Comparison of ENCODE assay signal across 6 cellular contexts in genomic region chr2:200863655-200864205, GRCh38. TPM values are rescaled to one million over a fixed set of nuclear protein-coding genes. Genes with fewer than 3 reads are reported as not detected.
DNase-seq lines count a peak whose midpoint lies in the region; ATAC-seq, FAIRE-seq and TF ChIP-seq lines count a peak whose summit lies in the region.

No MANE protein-coding gene starts in this region.

- H3K27ac ChIP-seq in K562 (ENCODE audit: extremely low read depth, low read depth, low read length), result peak overlapping the region; percentile 98

- in situ Hi-C loops in K562 (cut with MboI), result no loop called here

- peak overlapping the region; percentile 52 for H2AFZ ChIP-seq in K562 (ENCODE audit: low read depth, low read length)

- 0% methylated on average over 22 of the region's 30 CpGs for WGBS in K562 (ENCODE audit: insufficient coverage, low coverage, missing lambda C conversion rate)

- peak overlapping the region; percentile 90 to 100 (median 99) for H3K27ac Mint-ChIP-seq in naive thymus-derived CD8-positive, alpha-beta T cell

- H3K4me1 ChIP-seq in K562 (replicated peaks in 1 of 2; ENCODE audit: control insufficient read depth in 2 of 2, insufficient read depth in 2 of 2, low read length in 2 of 2), result peaks cover 9% of the 10 kb centered on the region in 2 experiments; a peak in 4 of 5 replicates

- POLR2A ChIA-PET in K562 (lab: Yijun Ruan, JAX), result interaction anchor here (0.6 to 2.6 kb wide), 22 partner anchors 8 to 1089 kb away, joined by 3 to 28 read pairs (median 4); partner anchors contain the start of genes NIF3L1, PPIL3 and SGO2
- POLR2A ChIA-PET in naive thymus-derived CD8-positive, alpha-beta T cell (lab: Charles Lee), result interaction anchor here (0.6 to 3.6 kb wide), 49 partner anchors 9 to 1403 kb away, joined by 3 to 140 read pairs (median 6); partner anchors contain the start of genes ALS2, BZW1, CASP8 and CFLAR

- no peaks in the 10 kb centered on the region for H3K27me3 Mint-ChIP-seq in naive thymus-derived CD8-positive, alpha-beta T cell

- no peak for TF ChIP-seq RAD21 in K562 (CRISPR knock-in tag; conservative IDR thresholded peaks at IDR 0.05 in 1 of 2, IDR thresholded peaks at IDR 0.05 in 1 of 2)

- H3K27me3 ChIP-seq in K562 (ENCODE audit: control insufficient read depth in 2 of 2, insufficient read depth in 2 of 2, low read length in 2 of 2), result no peaks in the 10 kb centered on the region

- TF ChIP-seq POLR2A in K562 (conservative IDR thresholded peaks at IDR 0.05), result no peak

- peaks cover 25 to 48% (median 43%) of the 10 kb centered on the region in 3 donors for H3K36me3 Mint-ChIP-seq in naive thymus-derived CD8-positive, alpha-beta T cell

- no peaks in the 10 kb centered on the region for H3K9me1 ChIP-seq in K562 (ENCODE audit: control insufficient read depth, insufficient read depth, low read length)

- peaks cover 58% of the 10 kb centered on the region for H3K79me2 ChIP-seq in K562 (ENCODE audit: control insufficient read depth, insufficient read depth, low read length)

- ATAC-seq in GM18511 (IDR thresholded peaks at IDR 0.05; ENCODE audit: unreplicated experiment) (peak; percentile 23), HG03439 (IDR thresholded peaks at IDR 0.05; ENCODE audit: unreplicated experiment) (peak; percentile 3), K562 (peak; percentile 22)
- ATAC-seq in naive thymus-derived CD8-positive, alpha-beta T cell, result peak; percentile 2 to 16

- H3K9me3 Mint-ChIP-seq in naive thymus-derived CD8-positive, alpha-beta T cell, result peaks cover 0 to 3% (median 0%) of the 10 kb centered on the region in 9 donors

- no peak for FAIRE-seq in K562 (lab: Jason Lieb, UNC)
- FAIRE-seq in D721Med (lab: Jason Lieb, UNC), result no peak

- no peak for DNase-seq in K562 (ENCODE audit: extremely low read depth in 1 of 4, low spot score in 3 of 4)
- DNase-seq in naive thymus-derived CD8-positive, alpha-beta T cell, result peak in 3 of 10 donors; percentile 30 to 66 (median 43)
- DNase-seq in D721Med (ENCODE audit: insufficient read length, low spot score), result no peak
- no peak for DNase-seq in retina

- BruUV-seq in K562 (replicated peaks; lab: Mats Ljungman, UMichigan), result no TSS peak

- H3K4me2 ChIP-seq in K562 (ENCODE audit: insufficient read depth, low read length), result peak overlapping the region; percentile 80

- H3K9ac ChIP-seq in K562 (ENCODE audit: insufficient read depth in 1 of 2, low read depth in 2 of 2, low read length in 2 of 2), result peak overlapping the region; percentile 92 to 97

- H4K20me1 ChIP-seq in K562 (replicated peaks; ENCODE audit: control insufficient read depth, insufficient read depth, low read length), result peaks cover 10% of the 10 kb centered on the region

- H3K9me3 ChIP-seq in K562 (replicated peaks; ENCODE audit: control insufficient read depth, insufficient read depth, low read depth, low read length), result no peaks in the 10 kb centered on the region

- intact Hi-C loops in K562 (cut with micrococcal nuclease), result loop anchor here (2.0 to 5.0 kb wide), 2 partner anchors 25 to 51 kb away; partner anchors contain the start of genes BZW1, NIF3L1 and PPIL3

- peaks cover 39% of the 10 kb centered on the region for H3K36me3 ChIP-seq in K562 (ENCODE audit: control insufficient read depth, insufficient read depth, low read length)

- no peak for TF ChIP-seq EP300 in K562 (IDR thresholded peaks at IDR 0.05; ENCODE audit: low read length)

- peak overlapping the region; percentile 85 to 100 (median 95) for H3K4me3 Mint-ChIP-seq in naive thymus-derived CD8-positive, alpha-beta T cell

- peaks cover 23 to 55% (median 49%) of the 10 kb centered on the region in 4 donors for H3K4me1 Mint-ChIP-seq in naive thymus-derived CD8-positive, alpha-beta T cell

- no peak for TF ChIP-seq CTCF in K562 (IDR thresholded peaks at IDR 0.05 in 2 of 3, conservative IDR thresholded peaks at IDR 0.05 in 1 of 3; ENCODE audit: insufficient read depth in 2 of 3, low read depth in 1 of 3, low read length in 3 of 3)
- no peak for TF ChIP-seq CTCF in D721Med (IDR thresholded peaks at IDR 0.05; ENCODE audit: insufficient read depth, missing control alignments)

- H3K4me3 ChIP-seq in K562, result peak overlapping the region; percentile 73

- CTCF ChIA-PET in K562 (lab: Yijun Ruan, JAX; ENCODE audit: low intra/inter-chr PET ratio), result no interaction called here

RNA-seq across cellular contexts. Expression of gene CLK1, which starts 0.7 kb away (rescaled TPM):
- 144 and 391 TPM in 2 replicates for total RNA-seq in K562 (2011; cell fraction: chromatin; rRNA removed; ENCODE audit: low replicate concordance)
- 62.0 and 72.6 TPM in 2 replicates for total RNA-seq in K562 (2011; cell fraction: nucleolus; rRNA removed)
- total RNA-seq in K562 (2011; cell fraction: nucleoplasm; rRNA removed), result 115 and 119 TPM in 2 replicates
- 23.0 and 29.3 TPM in 2 replicates for total RNA-seq in K562 (2014; rRNA removed)
- total RNA-seq in K562 (2014; rRNA removed; fragmentation: Illumina TruSeq; extraction: Trizol), result 47.0 and 58.5 TPM in 2 replicates
- total RNA-seq in K562 (2015; rRNA removed; fragmentation: Illumina TruSeq; extraction: Trizol), result 42.5 and 45.4 TPM in 2 replicates
- total RNA-seq in K562 (2021), result 29.7 and 29.9 TPM in 2 replicates
- 93.4 and 99.2 TPM in 2 replicates for polyA plus RNA-seq in K562 (2011; rRNA removed)
- 11.1 and 32.7 TPM in 2 replicates for polyA plus RNA-seq in K562 (2011; cell fraction: cytosol; rRNA removed)
- 97.4 and 180 TPM in 2 replicates for polyA plus RNA-seq in K562 (2011; cell fraction: nucleus; rRNA removed)
- polyA plus RNA-seq in K562 (2012), result 25.6 and 26.7 TPM in 2 replicates
- 32.1 and 33.9 TPM in 2 replicates for polyA plus RNA-seq in K562 (2014; fragmentation: Illumina TruSeq; extraction: Trizol)
- polyA plus RNA-seq in K562 (2014; fragmentation: Nextera tagmentation; extraction: Ambion mirVana), result 10 to 100 TPM; 49.3 to 50.7 TPM
- 45.2 and 49.2 TPM in 2 replicates for polyA plus RNA-seq in K562 (2014; rRNA removed)
- polyA minus RNA-seq in K562 (2011; rRNA and poly(A)+ RNA removed), result 94.3 and 125 TPM in 2 replicates
- 19.3 and 25.7 TPM in 2 replicates for polyA minus RNA-seq in K562 (2011; cell fraction: cytosol; rRNA and poly(A)+ RNA removed)
- polyA minus RNA-seq in K562 (2011; cell fraction: nucleus; rRNA and poly(A)+ RNA removed), result 53.2 and 93.0 TPM in 2 replicates
- 100 to 1,000 TPM; 348 to 356 TPM for total RNA-seq in naive thymus-derived CD8-positive, alpha-beta T cell
- polyA plus RNA-seq in naive thymus-derived CD8-positive, alpha-beta T cell, result 10 to 100 TPM; 13.6 to 45.3 (median 15.5) TPM

RNA-seq across cellular contexts. Expression of gene PPIL3, which starts 25.1 kb away (rescaled TPM):
- 33.1 and 77.5 TPM in 2 replicates for total RNA-seq in K562 (2011; cell fraction: chromatin; rRNA removed; ENCODE audit: low replicate concordance)
- 18.7 and 23.0 TPM in 2 replicates for total RNA-seq in K562 (2011; cell fraction: nucleolus; rRNA removed)
- total RNA-seq in K562 (2011; cell fraction: nucleoplasm; rRNA removed), result 36.6 and 42.0 TPM in 2 replicates
- total RNA-seq in K562 (2014; rRNA removed) (22.4 and 30.3 TPM in 2 replicates), K562 (2014; rRNA removed; fragmentation: Illumina TruSeq; extraction: Trizol) (42.1 and 45.9 TPM in 2 replicates), K562 (2015; rRNA removed; fragmentation: Illumina TruSeq; extraction: Trizol) (38.6 and 40.5 TPM in 2 replicates), K562 (2021) (24.3 and 26.5 TPM in 2 replicates)
- polyA plus RNA-seq in K562 (2011; rRNA removed) (65.0 and 66.2 TPM in 2 replicates), K562 (2014; fragmentation: Illumina TruSeq; extraction: Trizol) (38.4 and 49.0 TPM in 2 replicates), K562 (2014; fragmentation: Nextera tagmentation; extraction: Ambion mirVana) (10 to 100 TPM; 59.4 to 64.6 TPM), K562 (2014; rRNA removed) (41.9 and 51.8 TPM in 2 replicates)
- 17.0 and 36.1 TPM in 2 replicates for polyA plus RNA-seq in K562 (2011; cell fraction: cytosol; rRNA removed)
- 26.8 and 41.6 TPM in 2 replicates for polyA plus RNA-seq in K562 (2011; cell fraction: nucleus; rRNA removed)
- polyA plus RNA-seq in K562 (2012), result 32.8 and 35.0 TPM in 2 replicates
- polyA minus RNA-seq in K562 (2011; rRNA and poly(A)+ RNA removed), result 32.2 and 47.3 TPM in 2 replicates
- polyA minus RNA-seq in K562 (2011; cell fraction: cytosol; rRNA and poly(A)+ RNA removed), result 9.5 and 11.4 TPM in 2 replicates
- polyA minus RNA-seq in K562 (2011; cell fraction: nucleus; rRNA and poly(A)+ RNA removed), result 12.1 and 23.3 TPM in 2 replicates
- total RNA-seq in naive thymus-derived CD8-positive, alpha-beta T cell, result 10 to 100 TPM; 41.0 to 42.6 TPM
- polyA plus RNA-seq in naive thymus-derived CD8-positive, alpha-beta T cell, result 10 to 100 TPM; 22.3 to 38.3 (median 29.6) TPM

RNA-seq across cellular contexts. Expression of gene NIF3L1, which starts 25.4 kb away (rescaled TPM):
- 52.0 and 72.3 TPM in 2 replicates for total RNA-seq in K562 (2011; cell fraction: chromatin; rRNA removed; ENCODE audit: low replicate concordance)
- 31.5 and 34.9 TPM in 2 replicates for total RNA-seq in K562 (2011; cell fraction: nucleolus; rRNA removed)
- 40.0 TPM in 2 replicates for total RNA-seq in K562 (2011; cell fraction: nucleoplasm; rRNA removed)
- total RNA-seq in K562 (2014; rRNA removed) (26.7 and 29.4 TPM in 2 replicates), K562 (2014; rRNA removed; fragmentation: Illumina TruSeq; extraction: Trizol) (44.7 and 45.6 TPM in 2 replicates), K562 (2015; rRNA removed; fragmentation: Illumina TruSeq; extraction: Trizol) (42.1 and 44.0 TPM in 2 replicates), K562 (2021) (28.1 and 33.3 TPM in 2 replicates)
- polyA plus RNA-seq in K562 (2011; rRNA removed) (89.5 and 90.8 TPM in 2 replicates), K562 (2014; fragmentation: Illumina TruSeq; extraction: Trizol) (51.2 and 64.4 TPM in 2 replicates), K562 (2014; fragmentation: Nextera tagmentation; extraction: Ambion mirVana) (10 to 100 TPM; 79.3 to 80.0 TPM), K562 (2014; rRNA removed) (44.5 and 50.5 TPM in 2 replicates)
- polyA plus RNA-seq in K562 (2011; cell fraction: cytosol; rRNA removed), result 61.1 and 98.7 TPM in 2 replicates
- 59.1 and 86.3 TPM in 2 replicates for polyA plus RNA-seq in K562 (2011; cell fraction: nucleus; rRNA removed)
- polyA plus RNA-seq in K562 (2012), result 24.6 and 28.1 TPM in 2 replicates
- 88.6 and 112 TPM in 2 replicates for polyA minus RNA-seq in K562 (2011; rRNA and poly(A)+ RNA removed)
- polyA minus RNA-seq in K562 (2011; cell fraction: cytosol; rRNA and poly(A)+ RNA removed), result 16.1 and 27.1 TPM in 2 replicates
- 18.6 and 35.0 TPM in 2 replicates for polyA minus RNA-seq in K562 (2011; cell fraction: nucleus; rRNA and poly(A)+ RNA removed)
- total RNA-seq in naive thymus-derived CD8-positive, alpha-beta T cell, result 10 to 100 TPM; 32.1 to 37.3 TPM
- polyA plus RNA-seq in naive thymus-derived CD8-positive, alpha-beta T cell, result 10 to 100 TPM; 15.6 to 24.0 (median 18.7) TPM

RNA-seq across cellular contexts. Expression of gene BZW1, which starts 52.0 kb away (rescaled TPM):
- total RNA-seq in K562 (2011; cell fraction: chromatin; rRNA removed; ENCODE audit: low replicate concordance), result 57.7 and 112 TPM in 2 replicates
- 25.2 and 30.8 TPM in 2 replicates for total RNA-seq in K562 (2011; cell fraction: nucleolus; rRNA removed)
- total RNA-seq in K562 (2011; cell fraction: nucleoplasm; rRNA removed), result 49.5 and 52.8 TPM in 2 replicates
- total RNA-seq in K562 (2014; rRNA removed) (151 and 176 TPM in 2 replicates), K562 (2014; rRNA removed; fragmentation: Illumina TruSeq; extraction: Trizol) (211 and 248 TPM in 2 replicates), K562 (2015; rRNA removed; fragmentation: Illumina TruSeq; extraction: Trizol) (206 and 233 TPM in 2 replicates), K562 (2021) (187 and 198 TPM in 2 replicates)
- polyA plus RNA-seq in K562 (2011; rRNA removed) (144 and 198 TPM in 2 replicates), K562 (2014; fragmentation: Illumina TruSeq; extraction: Trizol) (134 and 161 TPM in 2 replicates), K562 (2014; fragmentation: Nextera tagmentation; extraction: Ambion mirVana) (100 to 1,000 TPM; 235 to 244 TPM), K562 (2014; rRNA removed) (110 and 111 TPM in 2 replicates)
- polyA plus RNA-seq in K562 (2011; cell fraction: cytosol; rRNA removed), result 102 and 107 TPM in 2 replicates
- polyA plus RNA-seq in K562 (2011; cell fraction: nucleus; rRNA removed), result 40.4 and 50.4 TPM in 2 replicates
- 94.6 and 173 TPM in 2 replicates for polyA plus RNA-seq in K562 (2012)
- polyA minus RNA-seq in K562 (2011; rRNA and poly(A)+ RNA removed), result 249 and 314 TPM in 2 replicates
- 144 and 167 TPM in 2 replicates for polyA minus RNA-seq in K562 (2011; cell fraction: cytosol; rRNA and poly(A)+ RNA removed)
- polyA minus RNA-seq in K562 (2011; cell fraction: nucleus; rRNA and poly(A)+ RNA removed), result 53.3 and 84.3 TPM in 2 replicates
- 100 to 1,000 TPM; 175 to 204 TPM for total RNA-seq in naive thymus-derived CD8-positive, alpha-beta T cell
- 100 to 1,000 TPM; 222 to 285 (median 243) TPM for polyA plus RNA-seq in naive thymus-derived CD8-positive, alpha-beta T cell
